8 cellular contexts compared by ENCODE assay signal in the genomic region with DNA sequence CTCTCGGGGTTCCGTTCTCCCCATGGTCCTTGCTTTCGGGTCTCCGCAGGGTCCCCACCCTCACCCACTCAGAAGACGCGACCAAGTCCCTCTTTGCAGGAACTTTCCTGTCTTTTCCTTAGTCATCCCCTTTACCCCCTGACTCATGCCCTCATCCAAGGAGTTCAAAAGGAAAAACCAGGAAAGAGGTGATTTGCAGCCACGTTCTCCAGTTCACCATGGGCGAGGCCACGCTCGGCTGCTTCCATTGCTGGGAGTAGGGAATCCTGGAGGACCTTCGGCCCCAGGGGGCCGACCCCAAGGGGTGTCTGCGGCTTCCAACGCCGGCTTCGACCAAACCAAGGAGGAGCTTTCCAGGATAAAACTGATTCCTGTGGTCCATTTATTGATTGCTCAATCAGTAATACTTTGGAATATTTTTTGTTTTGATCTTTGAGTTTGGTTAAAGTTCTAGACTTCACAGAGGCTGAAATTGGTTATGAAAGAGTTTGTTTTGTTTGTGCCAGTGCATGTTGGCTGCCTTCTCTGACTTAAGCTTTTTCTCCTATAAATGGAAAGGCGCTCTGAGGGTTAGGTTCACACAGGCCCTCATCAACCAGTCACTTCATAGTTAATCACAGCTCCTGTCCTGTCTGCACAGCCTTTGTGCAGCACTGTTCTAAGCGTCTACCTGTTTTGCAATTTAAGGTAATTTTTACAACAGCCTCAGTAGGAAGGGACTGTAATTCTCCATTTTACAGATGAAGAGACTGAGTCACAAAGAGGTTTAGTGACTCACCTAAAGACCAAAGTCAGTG. TPM values are rescaled to one million over a fixed set of nuclear protein-coding genes. Genes with fewer than 3 reads are reported as not detected.
DNase-seq lines count a peak whose midpoint lies in the region; ATAC-seq and TF ChIP-seq lines count a peak whose summit lies in the region.

No MANE protein-coding gene starts in this region.

- peak overlapping the region; percentile 44 to 80 (median 78) for H3K4me3 Mint-ChIP-seq in CD8-positive, alpha-beta memory T cell

- peak overlapping the region; percentile 39 for H3K4me3 ChIP-seq in CD8-positive, alpha-beta memory T cell (ENCODE audit: low read length)
- H3K4me3 ChIP-seq in NB4 (ENCODE audit: low read depth, low read length): peak overlapping the region; percentile 58
- peak overlapping the region; percentile 70 for H3K4me3 ChIP-seq in ectodermal cell (ENCODE audit: insufficient read depth, low read depth, low read length)
- H3K4me3 ChIP-seq in mononuclear cell (ENCODE audit: low read length): peak overlapping the region; percentile 55

- H3K9me3 Mint-ChIP-seq in CD8-positive, alpha-beta memory T cell: peaks cover 0 to 3% (median 0%) of the 10 kb centered on the region in 5 donors

- peak overlapping the region in 2 of 8 donors; percentile 48 to 61 for H3K27ac Mint-ChIP-seq in CD8-positive, alpha-beta memory T cell

- CTCF ChIA-PET in CD8-positive, alpha-beta memory T cell (lab: Charles Lee): interaction anchor here (1.0 kb wide), 1 partner anchor 45 kb away, joined by 4 read pairs; no protein-coding TSS in a partner anchor

- H3K27me3 Mint-ChIP-seq in CD8-positive, alpha-beta memory T cell: peaks cover 29 to 64% of the 10 kb centered on the region in 2 donors

- no peak for ATAC-seq in GM21723 (IDR thresholded peaks at IDR 0.05; ENCODE audit: unreplicated experiment)
- ATAC-seq in HG03457 (IDR thresholded peaks at IDR 0.05; ENCODE audit: unreplicated experiment): no peak

- H3K4me1 Mint-ChIP-seq in CD8-positive, alpha-beta memory T cell: peaks cover 10 to 17% (median 14%) of the 10 kb centered on the region in 3 donors

- TF ChIP-seq CTCF in NB4 (IDR thresholded peaks at IDR 0.05; ENCODE audit: low read depth, low read length): no peak

- H3K36me3 Mint-ChIP-seq in CD8-positive, alpha-beta memory T cell: peaks cover 0 to 4% (median 1%) of the 10 kb centered on the region in 3 donors

- H3K27ac ChIP-seq in CD8-positive, alpha-beta memory T cell (ENCODE audit: low read depth, low read length): peak overlapping the region; percentile 16
- no peak overlapping the region for H3K27ac ChIP-seq in ectodermal cell (ENCODE audit: insufficient read depth, low read depth, low read length, poor library complexity, severe bottlenecking)

- no peak for TF ChIP-seq POLR2A in NB4 (IDR thresholded peaks at IDR 0.05; ENCODE audit: extremely low read depth, insufficient read length)

- H3K27me3 ChIP-seq in CD8-positive, alpha-beta memory T cell (ENCODE audit: insufficient read depth, low read length, poor library complexity, severe bottlenecking): peaks cover 9% of the 10 kb centered on the region
- H3K27me3 ChIP-seq in ectodermal cell (ENCODE audit: control insufficient read depth, insufficient read depth, low read length, poor library complexity, severe bottlenecking) (peaks cover 20% of the 10 kb centered on the region), mononuclear cell (ENCODE audit: insufficient read depth, low read length) (no peaks in the 10 kb centered on the region)

- H3K4me1 ChIP-seq in CD8-positive, alpha-beta memory T cell (ENCODE audit: insufficient read depth, low read length): peaks cover 4% of the 10 kb centered on the region
- H3K4me1 ChIP-seq in ectodermal cell (ENCODE audit: control insufficient read depth, insufficient read depth, low read length) (no peaks in the 10 kb centered on the region), mononuclear cell (ENCODE audit: insufficient read depth, low read length) (peaks cover 69% of the 10 kb centered on the region)

- DNase-seq in CD8-positive, alpha-beta memory T cell: no peak
- no peak for DNase-seq in NB4 (ENCODE audit: low read depth)
- DNase-seq in activated effector memory CD4-positive, alpha-beta T cell treated with Interleukin-2 at 50 U/mL for 16 hours: no peak
- no peak for DNase-seq in activated CD4-positive, alpha-beta T cell treated with anti-CD3 and anti-CD28 coated beads for 4 hours

- 14 to 15% methylated on average over 18 of the region's 18 CpGs for WGBS in ectodermal cell, 2 experiments

- POLR2A ChIA-PET in CD8-positive, alpha-beta memory T cell (lab: Charles Lee): no interaction called here

- H3K36me3 ChIP-seq in CD8-positive, alpha-beta memory T cell (ENCODE audit: insufficient read depth, low read length): no peaks in the 10 kb centered on the region
- no peaks in the 10 kb centered on the region for H3K36me3 ChIP-seq in ectodermal cell (ENCODE audit: control insufficient read depth, insufficient read depth, low read length)

- no peaks in the 10 kb centered on the region for H3K9me3 ChIP-seq in CD8-positive, alpha-beta memory T cell (ENCODE audit: low read length)
- no peaks in the 10 kb centered on the region for H3K9me3 ChIP-seq in ectodermal cell (ENCODE audit: control insufficient read depth, low read length)
- no peaks in the 10 kb centered on the region for H3K9me3 ChIP-seq in mononuclear cell (ENCODE audit: low read depth, low read length)

RNA-seq across cellular contexts. Expression of a gene that starts 0.8 kb away (rescaled TPM):
- total RNA-seq in CD8-positive, alpha-beta memory T cell: 1 to 10 TPM; 1.2 to 1.4 TPM
- polyA plus RNA-seq in CD8-positive, alpha-beta memory T cell: 0.45 TPM
- 57.5 TPM for polyA plus RNA-seq in ectodermal cell (2013, experiment 1 of 4)
- polyA plus RNA-seq in ectodermal cell (2013, experiment 2 of 4): 66.4 TPM
- polyA plus RNA-seq in ectodermal cell (2013, experiment 3 of 4): 45.2 TPM
- 49.4 TPM for polyA plus RNA-seq in ectodermal cell (2013, experiment 4 of 4)
- total RNA-seq in mononuclear cell: 55.2 TPM

Comparison
In these comparisons a context has a peak if more than half of its experiments do, and no peak if none do; other contexts are left out.
1. RNA of a gene that starts 0.8 kb away (total RNA-seq): 55.2 TPM in mononuclear cell (single experiment); 1.2 to 1.4 TPM in CD8-positive, alpha-beta memory T cell; every median in the first group is over 10 times any median in the second.
2. Peak in every context shown above with its lines, with median percentiles within 50 percentile points of each other: H3K4me3 ChIP-seq.